In genomic region chrX:73882260-73882659, GRCh38 we compare ENCODE assay signal across 3 cellular contexts. TPM values are rescaled to one million over a fixed set of nuclear protein-coding genes. Genes with fewer than 3 reads are reported as not detected.
"Had no signal": no experiment of that assay in that cellular context is flagged by ENCODE, and none has a peak within 500 bp of the region (broad histone marks: within the 10 kb centered on the region; RNA-seq: fewer than 3 reads in every experiment).

No MANE protein-coding gene starts in this region.

RNA-seq across cellular contexts. Expression of gene XIST, which starts 29.7 kb away (rescaled TPM):
- total RNA-seq: OCI-LY7, PC-3, SJSA1 had no signal
